Comparison of ENCODE assay signal across 26 cellular contexts in the genomic region with DNA sequence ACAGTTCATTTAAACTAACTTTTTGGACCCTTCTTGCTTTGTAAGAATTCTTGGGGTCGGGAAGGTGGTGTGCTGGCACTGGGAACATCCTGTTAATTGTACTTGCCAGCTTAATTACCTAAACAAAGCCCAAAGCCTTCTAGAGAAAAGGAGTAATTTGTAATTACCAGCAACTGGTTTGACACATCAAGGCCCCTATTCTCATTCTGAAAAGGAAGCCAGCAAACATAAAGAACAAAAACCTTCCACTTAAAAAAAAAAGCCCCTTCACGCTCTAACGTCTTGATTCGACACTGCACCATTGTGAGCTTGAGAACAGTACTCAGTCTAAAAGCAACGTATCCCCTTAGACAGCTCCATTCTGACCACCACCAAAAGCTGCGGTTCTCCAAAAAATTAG. TPM values are rescaled to one million over a fixed set of nuclear protein-coding genes. Genes with fewer than 3 reads are reported as not detected.
DNase-seq lines count a peak whose midpoint lies in the region; ATAC-seq, FAIRE-seq and TF ChIP-seq lines count a peak whose summit lies in the region.
"Had no signal": no experiment of that assay in that cellular context is flagged by ENCODE, and none has a peak within 500 bp of the region (broad histone marks: within the 10 kb centered on the region; RNA-seq: fewer than 3 reads in every experiment).

No MANE protein-coding gene starts in this region.

- H3K18ac ChIP-seq in H1 (ENCODE audit: extremely low read depth, low read length) = peak overlapping the region; percentile 90; the same call in 1 of the 2 replicates

- no peak overlapping the region for H2AK5ac ChIP-seq in H1 (ENCODE audit: low read depth, low read length)

- TF ChIP-seq POLR2A in H1 (IDR thresholded peaks at IDR 0.05; ENCODE audit: control extremely low read depth in 1 of 2, low read depth in 2 of 2, low read length in 2 of 2) = no peak

- H3K4me3 ChIP-seq in H7 (ENCODE audit: insufficient read depth, low read depth, low read length) (no peak overlapping the region), H1 (ENCODE audit: extremely low read depth in 1 of 4, insufficient read depth in 2 of 4, low read depth in 3 of 4, low read length in 4 of 4) (peak overlapping the region in 1 of 4 experiments; percentile 33; a peak in 2 of 8 replicates), neural progenitor cell (peak overlapping the region; percentile 32)
- H3K4me3 ChIP-seq: HAP-1 had no signal

- H2BK5ac ChIP-seq in H1 (ENCODE audit: low read depth, low read length) = peak overlapping the region; percentile 83; the same call in 1 of the 2 replicates

- WGBS in H1 (ENCODE audit: extremely low coverage in 1 of 2, insufficient coverage in 1 of 2, insufficient read length in 1 of 2, insufficient replicate concordance in 2 of 2, low coverage in 1 of 2, low lambda C conversion rate in 2 of 2, missing lambda C conversion rate in 1 of 2), 2 experiments = 14% methylated on average over 6 of the region's 6 CpGs; no CpG with 5 or more reads in 1 of the 2 experiments

- H3K9me3 ChIP-seq in H1 (ENCODE audit: insufficient read depth in 2 of 2, low read depth in 1 of 2, low read length in 1 of 2) = peaks cover 0 to 6% of the 10 kb centered on the region in 2 experiments; a peak in 1 of 4 replicates
- peaks cover 11% of the 10 kb centered on the region for H3K9me3 ChIP-seq in neural progenitor cell (ENCODE audit: low read depth)

- peak overlapping the region; percentile 50 to 53 for H3K4me2 ChIP-seq in H1 (ENCODE audit: insufficient read depth in 1 of 2, low read depth in 2 of 2, low read length in 2 of 2)
- peak overlapping the region; percentile 73 for H3K4me2 ChIP-seq in neural progenitor cell

- TF ChIP-seq EP300 in H1 (IDR thresholded peaks at IDR 0.05; ENCODE audit: borderline replicate concordance in 1 of 2, low read depth in 2 of 2, low read length in 2 of 2) = no peak

- H3K36me3 Mint-ChIP-seq in activated CD8-positive, alpha-beta T cell treated with anti-CD3 and anti-CD28 coated beads for 36 hours (ENCODE audit: low read depth) = no peaks in the 10 kb centered on the region
- peaks cover 16% of the 10 kb centered on the region for H3K36me3 Mint-ChIP-seq in activated CD8-positive, alpha-beta T cell treated with anti-CD3 and anti-CD28 coated beads, Interleukin-2, amount 10 ng/mL, durations not matched to agents 7 days and 5 days (ENCODE audit: low read depth)
- H3K36me3 Mint-ChIP-seq in neural progenitor cell = peaks cover 2% of the 10 kb centered on the region
- no peaks in the 10 kb centered on the region for H3K36me3 Mint-ChIP-seq in glutamatergic neuron (ENCODE audit: unreplicated experiment)
- H3K36me3 Mint-ChIP-seq: IgD-negative memory B cell had no signal

- peak; percentile 60 for ATAC-seq in activated CD8-positive, alpha-beta T cell treated with anti-CD3 and anti-CD28 coated beads for 36 hours
- ATAC-seq in activated CD8-positive, alpha-beta T cell treated with anti-CD3 and anti-CD28 coated beads, Interleukin-2, amount 10 ng/mL, durations not matched to agents 7 days and 5 days = no peak
- no peak for ATAC-seq in left lobe of liver
- ATAC-seq: Panc1, SK-N-SH treated with all-trans-retinoic acid at 6 μM for 48 hours had no signal

- no peak overlapping the region for H3K27ac Mint-ChIP-seq in activated CD8-positive, alpha-beta T cell treated with anti-CD3 and anti-CD28 coated beads for 36 hours
- no peak overlapping the region for H3K27ac Mint-ChIP-seq in activated CD8-positive, alpha-beta T cell treated with anti-CD3 and anti-CD28 coated beads, Interleukin-2, amount 10 ng/mL, durations not matched to agents 7 days and 5 days
- H3K27ac Mint-ChIP-seq in neural progenitor cell (no peak overlapping the region), glutamatergic neuron (ENCODE audit: unreplicated experiment) (no peak overlapping the region)
- H3K27ac Mint-ChIP-seq: CD8-positive, alpha-beta memory T cell; IgD-negative memory B cell had no signal

- H3K4me1 ChIP-seq in H1 (replicated peaks in 1 of 4; ENCODE audit: control insufficient read depth in 3 of 4, insufficient read depth in 4 of 4, low read length in 3 of 4) = peaks cover 2 to 11% (median 9%) of the 10 kb centered on the region in 4 experiments
- peaks cover 28% of the 10 kb centered on the region for H3K4me1 ChIP-seq in neural progenitor cell
- H3K4me1 ChIP-seq: HAP-1 had no signal

- H2AFZ ChIP-seq in H1 (ENCODE audit: low read length) (no peak overlapping the region), neural progenitor cell (replicated peaks) (no peak overlapping the region)

- H3K9me3 Mint-ChIP-seq in activated CD8-positive, alpha-beta T cell treated with anti-CD3 and anti-CD28 coated beads for 36 hours = peaks cover 6% of the 10 kb centered on the region
- peaks cover 3% of the 10 kb centered on the region for H3K9me3 Mint-ChIP-seq in activated CD8-positive, alpha-beta T cell treated with anti-CD3 and anti-CD28 coated beads, Interleukin-2, amount 10 ng/mL, durations not matched to agents 7 days and 5 days (ENCODE audit: insufficient read depth)
- H3K9me3 Mint-ChIP-seq in neural progenitor cell = peaks cover 6% of the 10 kb centered on the region
- peaks cover 4% of the 10 kb centered on the region for H3K9me3 Mint-ChIP-seq in glutamatergic neuron (ENCODE audit: unreplicated experiment)

- no peak overlapping the region for H3K23ac ChIP-seq in H1 (ENCODE audit: insufficient read length)

- no peak for TF ChIP-seq CTCF in activated CD8-positive, alpha-beta T cell treated with anti-CD3 and anti-CD28 coated beads for 36 hours (IDR thresholded peaks at IDR 0.05)
- TF ChIP-seq CTCF in H1 (IDR thresholded peaks at IDR 0.05; ENCODE audit: control extremely low read depth in 1 of 3, insufficient read depth in 1 of 3, low read depth in 1 of 3, low read length in 3 of 3) (no peak), neural progenitor cell (IDR thresholded peaks at IDR 0.05) (no peak), glutamatergic neuron (IDR thresholded peaks at IDR 0.05; ENCODE audit: partially characterized antibody, unreplicated experiment) (no peak)

- no peak overlapping the region for H2BK120ac ChIP-seq in H1 (replicated peaks; ENCODE audit: low read depth, low read length)

- TF ChIP-seq RAD21 in H1 (IDR thresholded peaks at IDR 0.05 in 1 of 2, conservative IDR thresholded peaks at IDR 0.05 in 1 of 2; ENCODE audit: low read depth in 2 of 2, low read length in 2 of 2) = no peak

- H3K27me3 Mint-ChIP-seq in activated CD8-positive, alpha-beta T cell treated with anti-CD3 and anti-CD28 coated beads for 36 hours = no peaks in the 10 kb centered on the region
- peaks cover 2% of the 10 kb centered on the region for H3K27me3 Mint-ChIP-seq in activated CD8-positive, alpha-beta T cell treated with anti-CD3 and anti-CD28 coated beads, Interleukin-2, amount 10 ng/mL, durations not matched to agents 7 days and 5 days (ENCODE audit: low read depth)
- peaks cover 2% of the 10 kb centered on the region for H3K27me3 Mint-ChIP-seq in neural progenitor cell (ENCODE audit: insufficient read depth, low read depth)
- H3K27me3 Mint-ChIP-seq in glutamatergic neuron (ENCODE audit: unreplicated experiment) = no peaks in the 10 kb centered on the region
- H3K27me3 Mint-ChIP-seq: CD8-positive, alpha-beta memory T cell had no signal

- H3F3A ChIP-seq in neural progenitor cell (ENCODE audit: low read depth) = peaks cover 39% of the 10 kb centered on the region

- no peak overlapping the region for H2BK12ac ChIP-seq in H1 (ENCODE audit: low read depth, low read length)

- H3K79me2 ChIP-seq in H1 (ENCODE audit: control insufficient read depth in 1 of 2, insufficient read depth in 2 of 2, low read length in 2 of 2) (no peaks in the 10 kb centered on the region), neural progenitor cell (ENCODE audit: low read depth) (no peaks in the 10 kb centered on the region)

- H3K9ac ChIP-seq in H1 (replicated peaks in 1 of 4; ENCODE audit: extremely low read depth in 1 of 4, low read depth in 3 of 4, low read length in 3 of 4) (no peak overlapping the region), neural progenitor cell (no peak overlapping the region)

- DNase-seq in activated CD8-positive, alpha-beta T cell treated with anti-CD3 and anti-CD28 coated beads for 36 hours = no peak
- DNase-seq in activated CD8-positive, alpha-beta T cell treated with anti-CD3 and anti-CD28 coated beads, Interleukin-2, amount 10 ng/mL, durations not matched to agents 7 days and 5 days = no peak
- DNase-seq in H7 (peak; percentile 51), H1 (ENCODE audit: low read depth in 1 of 2, low spot score in 2 of 2) (peak in 1 of 2 experiments; percentile 27), neural progenitor cell (ENCODE audit: low spot score) (peak; percentile 67), DMS153 (lab: John Stamatoyannopoulos, UW) (no peak), left lobe of liver (ENCODE audit: low spot score) (no peak), glutamatergic neuron (no peak)
- DNase-seq: Calu3; CD8-positive, alpha-beta memory T cell; GF-D8; NCI-H1417; NCI-H2029 treated with DMSO at 0.1 percent for 48 hours; NCI-H2171; NCI-H345; NCI-H524; NCI-H774; NK-92 treated with Interleukin-12 subunit alpha and Interleukin-12 subunit beta, amount 100 ng/mL, for 24 hours; SIG-M5 had no signal

- H2BK15ac ChIP-seq in H1 (ENCODE audit: low read length) = no peak overlapping the region

- H3K27ac ChIP-seq in H1 (ENCODE audit: low read depth, low read length) = no peak overlapping the region
- H3K27ac ChIP-seq in neural progenitor cell = peak overlapping the region; percentile 83
- H3K27ac ChIP-seq: C4-2B had no signal

- no peak overlapping the region for H3K56ac ChIP-seq in H1 (replicated peaks; ENCODE audit: insufficient read length, low read depth, low read length)

- H4K20me1 ChIP-seq in H1 (replicated peaks in 1 of 2; ENCODE audit: control insufficient read depth in 1 of 2, insufficient read depth in 2 of 2, low read length in 2 of 2) = no peaks in the 10 kb centered on the region
- no peaks in the 10 kb centered on the region for H4K20me1 ChIP-seq in neural progenitor cell (ENCODE audit: low read depth)

- POLR2A ChIA-PET in activated CD8-positive, alpha-beta T cell treated with anti-CD3 and anti-CD28 coated beads for 36 hours (lab: Charles Lee) = interaction anchor here (1.9 kb wide), 1 partner anchor 13 kb away, joined by 6 read pairs; no protein-coding TSS in a partner anchor
- POLR2A ChIA-PET in activated CD8-positive, alpha-beta T cell treated with anti-CD3 and anti-CD28 coated beads, Interleukin-2, amount 10 ng/mL, durations not matched to agents 7 days and 5 days (lab: Charles Lee) = interaction anchor here (0.9 kb wide), 1 partner anchor 14 kb away, joined by 6 read pairs; no protein-coding TSS in a partner anchor
- POLR2A ChIA-PET in H1 (lab: Charles Lee; ENCODE audit: partially characterized antibody) = interaction anchor here (1.2 kb wide), 1 partner anchor 12 kb away, joined by 6 read pairs; no protein-coding TSS in a partner anchor

- H3K4ac ChIP-seq in H1 (replicated peaks; ENCODE audit: insufficient read length, low read depth, low read length) = no peak overlapping the region

- H3K36me3 ChIP-seq in H7 (replicated peaks; ENCODE audit: control insufficient read depth, insufficient read depth, low read length) (no peaks in the 10 kb centered on the region), H1 (ENCODE audit: control insufficient read depth in 2 of 4, insufficient read depth in 4 of 4, low read length in 3 of 4) (no peaks in the 10 kb centered on the region), neural progenitor cell (no peaks in the 10 kb centered on the region)
- H3K36me3 ChIP-seq: HAP-1 had no signal

- FAIRE-seq in H1 (lab: Jason Lieb, UNC) = no peak
- FAIRE-seq: A204.1, GM19239 had no signal

- H4K8ac ChIP-seq in H1 (ENCODE audit: extremely low read depth, insufficient read depth, low read length) = no peak overlapping the region

- H3K4me3 Mint-ChIP-seq in activated CD8-positive, alpha-beta T cell treated with anti-CD3 and anti-CD28 coated beads for 36 hours = no peak overlapping the region
- no peak overlapping the region for H3K4me3 Mint-ChIP-seq in activated CD8-positive, alpha-beta T cell treated with anti-CD3 and anti-CD28 coated beads, Interleukin-2, amount 10 ng/mL, durations not matched to agents 7 days and 5 days
- H3K4me3 Mint-ChIP-seq in neural progenitor cell (no peak overlapping the region), glutamatergic neuron (ENCODE audit: unreplicated experiment) (no peak overlapping the region)
- H3K4me3 Mint-ChIP-seq: CD8-positive, alpha-beta memory T cell; IgD-negative memory B cell had no signal

- no peak overlapping the region for H3K14ac ChIP-seq in H1 (ENCODE audit: insufficient read length)

- intact Hi-C loops in activated CD8-positive, alpha-beta T cell treated with anti-CD3 and anti-CD28 coated beads for 36 hours (cut with micrococcal nuclease) = no loop called here

- H2BK20ac ChIP-seq in H1 (ENCODE audit: low read length) = no peak overlapping the region

- H3K4me1 Mint-ChIP-seq in activated CD8-positive, alpha-beta T cell treated with anti-CD3 and anti-CD28 coated beads for 36 hours (ENCODE audit: low read depth) = peaks cover 9% of the 10 kb centered on the region
- H3K4me1 Mint-ChIP-seq in activated CD8-positive, alpha-beta T cell treated with anti-CD3 and anti-CD28 coated beads, Interleukin-2, amount 10 ng/mL, durations not matched to agents 7 days and 5 days (ENCODE audit: low read depth) = peaks cover 14% of the 10 kb centered on the region
- H3K4me1 Mint-ChIP-seq in neural progenitor cell = peaks cover 13% of the 10 kb centered on the region
- no peaks in the 10 kb centered on the region for H3K4me1 Mint-ChIP-seq in glutamatergic neuron (ENCODE audit: low read depth, unreplicated experiment)
- H3K4me1 Mint-ChIP-seq: CD8-positive, alpha-beta memory T cell; IgD-negative memory B cell had no signal

- H3K27me3 ChIP-seq in H7 (ENCODE audit: control insufficient read depth, insufficient read depth, low read length) (no peaks in the 10 kb centered on the region), H1 (replicated peaks in 1 of 4; ENCODE audit: control insufficient read depth in 3 of 4, extremely low read depth in 1 of 4, insufficient read depth in 3 of 4, low read length in 3 of 4) (no peaks in the 10 kb centered on the region), neural progenitor cell (no peaks in the 10 kb centered on the region)

- H3K23me2 ChIP-seq in H1 (ENCODE audit: low read depth, low read length) = no peaks in the 10 kb centered on the region; the same call in 1 of the 2 replicates

- no peaks in the 10 kb centered on the region for H3K79me1 ChIP-seq in H1 (ENCODE audit: low read depth, low read length)

- no peak overlapping the region for H4K91ac ChIP-seq in H1 (replicated peaks; ENCODE audit: insufficient read length, low read length)

- CTCF ChIA-PET in activated CD8-positive, alpha-beta T cell treated with anti-CD3 and anti-CD28 coated beads for 36 hours (lab: Charles Lee) = interaction anchor here (1.3 to 2.6 kb wide), 3 partner anchors 15 to 553 kb away, joined by 3 to 10 read pairs (median 4); no protein-coding TSS in a partner anchor
- CTCF ChIA-PET in activated CD8-positive, alpha-beta T cell treated with anti-CD3 and anti-CD28 coated beads, Interleukin-2, amount 10 ng/mL, durations not matched to agents 7 days and 5 days (lab: Charles Lee) = interaction anchor here (2.0 kb wide), 1 partner anchor 15 kb away, joined by 7 read pairs; no protein-coding TSS in a partner anchor
- CTCF ChIA-PET in H1 (lab: Charles Lee; ENCODE audit: partially characterized antibody) = interaction anchor here (1.2 to 2.9 kb wide), 3 partner anchors 12 to 273 kb away, joined by 4 to 18 read pairs (median 5); no protein-coding TSS in a partner anchor

- H4K5ac ChIP-seq in H1 (ENCODE audit: insufficient read length, low read depth, low read length) = no peak overlapping the region

RNA-seq across cellular contexts. Expression of gene RFLNB, which starts 18.4 kb away (rescaled TPM):
- 10 to 100 TPM; 45.9 to 46.1 TPM for total RNA-seq in activated CD8-positive, alpha-beta T cell treated with anti-CD3 and anti-CD28 coated beads for 36 hours
- 100 to 1,000 TPM; 165 to 166 TPM for total RNA-seq in activated CD8-positive, alpha-beta T cell treated with anti-CD3 and anti-CD28 coated beads, Interleukin-2, amount 10 ng/mL, durations not matched to agents 7 days and 5 days
- total RNA-seq in H7 (2014; rRNA removed; shearing (Covaris generic)) = 21.1 and 22.0 TPM in 2 replicates
- 56.5 and 58.4 TPM in 2 replicates for total RNA-seq in H1 (2021; fragmentation: NEBNext Ultra II Directional; extraction: Animal tissue kit (Norgen Biotek cat#: 25700))
- polyA plus RNA-seq in H1 (2011; rRNA removed) = 9.4 and 11.6 TPM in 2 replicates
- polyA plus RNA-seq in H1 (2011; cell fraction: cytosol; rRNA removed) = 10.8 TPM
- polyA plus RNA-seq in H1 (2011; cell fraction: nucleus; rRNA removed) = 9.3 TPM
- 22.5 to 28.3 TPM (median 25.2 TPM) in 4 replicates for polyA plus RNA-seq in H1 (2012, experiment 1 of 2)
- polyA plus RNA-seq in H1 (2012, experiment 2 of 2) = 23.8 TPM
- polyA plus RNA-seq in H1 (2013, experiment 1 of 2) = 42.9 TPM
- 45.8 TPM for polyA plus RNA-seq in H1 (2013, experiment 2 of 2)
- 8.4 and 9.3 TPM in 2 replicates for polyA minus RNA-seq in H1 (2011; rRNA and poly(A)+ RNA removed)
- 13.5 TPM for polyA minus RNA-seq in H1 (2011; cell fraction: cytosol; rRNA and poly(A)+ RNA removed)
- 6.2 TPM for polyA minus RNA-seq in H1 (2011; cell fraction: nucleus; rRNA and poly(A)+ RNA removed)
- total RNA-seq in neural progenitor cell (ENCODE audit: low replicate concordance) (6.5 and 9.5 TPM in 2 replicates), left lobe of liver (1.7 TPM), glutamatergic neuron (ENCODE audit: unreplicated experiment) (10.7 TPM)

Comparison
In these comparisons a context has a peak if more than half of its experiments do, and no peak if none do; other contexts are left out.
1. DNase-seq: peak in H7 (single experiment) and neural progenitor cell (single experiment); none in activated CD8-positive, alpha-beta T cell treated with anti-CD3 and anti-CD28 coated beads for 36 hours (single experiment), activated CD8-positive, alpha-beta T cell treated with anti-CD3 and anti-CD28 coated beads, Interleukin-2, amount 10 ng/mL, durations not matched to agents 7 days and 5 days (single experiment), DMS153 (single experiment), left lobe of liver (single experiment) and glutamatergic neuron (single experiment).